ENCODE assay signal across 17 cellular contexts in the genomic region with DNA sequence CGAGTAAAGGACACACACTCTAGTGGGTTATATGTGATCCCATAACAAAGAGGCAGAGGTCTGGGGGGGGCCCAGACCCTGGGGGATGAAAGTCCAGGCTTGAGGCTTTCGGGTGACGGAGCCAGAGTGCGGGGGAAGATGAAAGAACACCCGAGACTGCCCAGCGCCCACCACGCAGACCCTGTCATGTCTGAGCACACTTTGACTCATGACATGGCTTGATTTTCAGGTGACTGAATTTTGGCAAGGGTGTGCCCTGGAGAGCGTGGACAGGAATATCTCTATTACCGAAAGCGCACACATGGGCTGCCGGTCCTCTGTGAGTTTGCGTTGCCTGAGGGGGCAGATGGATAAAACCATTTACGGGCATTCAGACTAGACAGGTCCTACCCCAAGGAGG.
A peak's percentile ranks its signal among the peaks of the same experiment; 100 is the strongest.
DNase-seq lines count a peak whose midpoint lies in the region; ATAC-seq and TF ChIP-seq lines count a peak whose summit lies in the region.
"Had no signal": no experiment of that assay in that cellular context is flagged by ENCODE, and none has a peak within 500 bp of the region (broad histone marks: within the 10 kb centered on the region; RNA-seq: fewer than 3 reads in every experiment).

No MANE protein-coding gene starts in this region.

- no peak overlapping the region for H3K4me3 Mint-ChIP-seq in endodermal cell
- H3K4me3 Mint-ChIP-seq: CD14-positive monocyte; CD4-positive, alpha-beta memory T cell; GM23338; HFFc6 had no signal

- no peaks in the 10 kb centered on the region for H3K79me1 ChIP-seq in neuronal stem cell (ENCODE audit: low read depth, low read length)

- H3K27me3 Mint-ChIP-seq in endodermal cell (ENCODE audit: insufficient read depth): peaks cover 20% of the 10 kb centered on the region

- no peak overlapping the region for H3K14ac ChIP-seq in neuronal stem cell (ENCODE audit: low read length)

- no peak overlapping the region for H3K27ac ChIP-seq in endodermal cell (ENCODE audit: low read depth, low read length)
- H3K27ac ChIP-seq in neuronal stem cell (replicated peaks; ENCODE audit: low read length): no peak overlapping the region
- H3K27ac ChIP-seq: BLaER1 had no signal

- H3K18ac ChIP-seq in neuronal stem cell (ENCODE audit: low read length): peak overlapping the region; percentile 8

- no peak overlapping the region for H3K9ac ChIP-seq in endodermal cell (ENCODE audit: extremely low read depth, low read length, poor library complexity, severe bottlenecking)
- no peak overlapping the region for H3K9ac ChIP-seq in neuronal stem cell (ENCODE audit: low read depth, low read length, poor library complexity)
- H3K9ac ChIP-seq: BLaER1 had no signal

- H3K4ac ChIP-seq in neuronal stem cell (ENCODE audit: low read length): no peak overlapping the region

- H3K27me3 ChIP-seq in endodermal cell (ENCODE audit: control insufficient read depth, insufficient read depth, low read length, poor library complexity, severe bottlenecking) (peaks cover 15% of the 10 kb centered on the region), neuronal stem cell (ENCODE audit: control insufficient read depth in 3 of 3, insufficient read depth in 3 of 3, low read depth in 1 of 3, low read length in 3 of 3) (peaks cover 0 to 14% (median 0%) of the 10 kb centered on the region in 3 experiments)
- H3K27me3 ChIP-seq: BLaER1 had no signal

- no peaks in the 10 kb centered on the region for H3K36me3 Mint-ChIP-seq in endodermal cell (ENCODE audit: low read depth)
- H3K36me3 Mint-ChIP-seq: CD14-positive monocyte; CD4-positive, alpha-beta memory T cell had no signal

- H3K4me1 ChIP-seq in endodermal cell (ENCODE audit: control insufficient read depth, insufficient read depth, low read length) (no peaks in the 10 kb centered on the region), neuronal stem cell (ENCODE audit: control insufficient read depth in 2 of 2, insufficient read depth in 1 of 2, low read depth in 1 of 2, low read length in 2 of 2) (peaks cover 0 to 3% of the 10 kb centered on the region in 2 donors)
- H3K4me1 ChIP-seq: BLaER1 had no signal

- ATAC-seq in HG03342 (IDR thresholded peaks at IDR 0.05; ENCODE audit: unreplicated experiment): no peak
- ATAC-seq: GM23338, HCT116 had no signal

- DNase-seq in activated CD8-positive, alpha-beta memory T cell treated with anti-CD3 and anti-CD28 coated beads, Interleukin-2, amount 50 U/mL, for 48 hours: peak; percentile 4
- DNase-seq in activated CD8-positive, alpha-beta memory T cell treated with anti-CD3 and anti-CD28 coated beads for 24 hours: no peak
- DNase-seq in endodermal cell (peak; percentile 18), neuronal stem cell (ENCODE audit: low spot score) (no peak), retina (no peak), NCI-H1436 treated with DMSO at 0.1 percent for 48 hours (lab: John Stamatoyannopoulos, UW) (no peak)
- DNase-seq: 8988T; CD4-positive, alpha-beta memory T cell; DMS153; DMS79; GDM1; HFFc6 had no signal

- H2BK5ac ChIP-seq in neuronal stem cell (ENCODE audit: low read length): no peak overlapping the region

- H3K27ac Mint-ChIP-seq in endodermal cell: no peak overlapping the region
- H3K27ac Mint-ChIP-seq: CD14-positive monocyte; CD4-positive, alpha-beta memory T cell; GM23338; HFFc6 had no signal

- no peak overlapping the region for H4K91ac ChIP-seq in neuronal stem cell (ENCODE audit: low read depth, low read length, poor library complexity)

- H3K4me3 ChIP-seq in endodermal cell (ENCODE audit: low read length): no peak overlapping the region
- H3K4me3 ChIP-seq in neuronal stem cell (ENCODE audit: low read length in 2 of 2): no peak overlapping the region
- H3K4me3 ChIP-seq: BLaER1, GM23338 had no signal

- peak overlapping the region; percentile 26 for H2BK12ac ChIP-seq in neuronal stem cell (ENCODE audit: low read length)

- H3K36me3 ChIP-seq in endodermal cell (ENCODE audit: control insufficient read depth, insufficient read depth, low read length) (no peaks in the 10 kb centered on the region), neuronal stem cell (replicated peaks in 1 of 2; ENCODE audit: control insufficient read depth in 2 of 2, insufficient read depth in 2 of 2, low read length in 2 of 2) (no peaks in the 10 kb centered on the region)
- H3K36me3 ChIP-seq: BLaER1 had no signal

- H3K23ac ChIP-seq in neuronal stem cell (ENCODE audit: low read depth, low read length, poor library complexity): no peak overlapping the region

- H3K9me3 ChIP-seq in endodermal cell (ENCODE audit: control insufficient read depth, low read length) (no peaks in the 10 kb centered on the region), neuronal stem cell (replicated peaks in 1 of 2; ENCODE audit: control insufficient read depth in 2 of 2, insufficient read depth in 1 of 2, low read depth in 1 of 2, low read length in 2 of 2) (no peaks in the 10 kb centered on the region)
- H3K9me3 ChIP-seq: BLaER1 had no signal

- no peak overlapping the region for H2AFZ ChIP-seq in neuronal stem cell (ENCODE audit: low read length)
- H2AFZ ChIP-seq: GM23338 had no signal

- no peak for TF ChIP-seq CTCF in endodermal cell (conservative IDR thresholded peaks at IDR 0.05)

- no peaks in the 10 kb centered on the region for H3K4me1 Mint-ChIP-seq in endodermal cell
- H3K4me1 Mint-ChIP-seq: CD14-positive monocyte; CD4-positive, alpha-beta memory T cell had no signal

- no peak overlapping the region for H3K4me2 ChIP-seq in neuronal stem cell (ENCODE audit: insufficient read depth, low read length, poor library complexity, severe bottlenecking)
- H3K4me2 ChIP-seq: BLaER1, GM23338 had no signal

- H4K8ac ChIP-seq in neuronal stem cell (ENCODE audit: low read depth, low read length): no peak overlapping the region

- WGBS in endodermal cell (ENCODE audit: insufficient coverage in 1 of 2, insufficient read length in 1 of 2), 2 experiments: 88 to 93% methylated on average over 7 to 13 of the region's 13 CpGs
- WGBS in neuronal stem cell (ENCODE audit: extremely low coverage in 2 of 2, insufficient read length in 2 of 2, insufficient replicate concordance in 1 of 2), 2 donors: no CpG with 5 or more reads among the region's 13 CpGs

- H2AK5ac ChIP-seq in neuronal stem cell (ENCODE audit: low read depth, low read length): peak overlapping the region; percentile 11

- no peak overlapping the region for H2BK120ac ChIP-seq in neuronal stem cell (ENCODE audit: low read depth, low read length)

- H3K9me3 Mint-ChIP-seq in endodermal cell: no peaks in the 10 kb centered on the region
- H3K9me3 Mint-ChIP-seq: GM23338 had no signal

- H2BK15ac ChIP-seq in neuronal stem cell (ENCODE audit: low read length): no peak overlapping the region

Comparison
In these comparisons a context has a peak if more than half of its experiments do, and no peak if none do; other contexts are left out.
1. DNase-seq: peak in activated CD8-positive, alpha-beta memory T cell treated with anti-CD3 and anti-CD28 coated beads, Interleukin-2, amount 50 U/mL, for 48 hours (single experiment) and endodermal cell (single experiment); none in activated CD8-positive, alpha-beta memory T cell treated with anti-CD3 and anti-CD28 coated beads for 24 hours (single experiment), neuronal stem cell (single experiment), retina (single experiment) and NCI-H1436 treated with DMSO at 0.1 percent for 48 hours (single experiment).